Comparison of ENCODE assay signal across 27 cellular contexts in the genomic region with DNA sequence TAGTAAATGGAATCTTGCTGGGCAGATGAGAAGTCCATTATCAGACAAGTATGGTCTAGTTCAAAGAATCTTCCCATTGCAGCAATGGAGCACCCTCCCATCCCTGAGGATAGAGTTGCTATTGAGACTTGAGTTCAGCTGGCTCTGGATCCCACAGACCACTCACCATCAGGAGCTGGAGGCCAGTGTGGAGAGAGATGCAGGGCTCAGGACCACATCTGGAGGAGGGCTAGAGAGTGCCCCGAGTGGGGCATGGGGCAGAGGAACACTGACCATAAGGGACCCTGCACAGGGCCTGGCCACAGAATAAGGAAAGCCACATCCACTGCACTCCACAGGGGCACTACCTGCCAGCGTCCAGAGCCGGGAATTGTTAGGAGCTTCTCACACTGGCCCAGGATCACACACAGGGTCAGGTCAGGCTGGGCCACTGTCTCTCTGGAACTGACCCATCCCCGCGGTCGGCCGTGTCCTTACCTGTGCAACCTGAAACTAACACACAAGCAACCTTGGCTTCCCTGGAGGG. TPM values are rescaled to one million over a fixed set of nuclear protein-coding genes. Genes with fewer than 3 reads are reported as not detected.
DNase-seq lines count a peak whose midpoint lies in the region; ATAC-seq and TF ChIP-seq lines count a peak whose summit lies in the region.
"Had no signal": no experiment of that assay in that cellular context is flagged by ENCODE, and none has a peak within 500 bp of the region (broad histone marks: within the 10 kb centered on the region; RNA-seq: fewer than 3 reads in every experiment).

No MANE protein-coding gene starts in this region.

- H3K4me3 ChIP-seq in esophagus muscularis mucosa (no peak overlapping the region), aorta (ENCODE audit: low read length in 2 of 2) (no peak overlapping the region)
- H3K4me3 ChIP-seq: BLaER1, GM12878 had no signal

- intact Hi-C loops in esophagus muscularis mucosa (cut with DNase I) (no loop called here), aorta (cut with DNase I) (no loop called here)

- WGBS in esophagus muscularis mucosa: 96% methylated on average over 4 of the region's 7 CpGs
- WGBS in aorta, 2 donors: 84% methylated on average over 7 of the region's 7 CpGs

- H3K27ac ChIP-seq in esophagus muscularis mucosa (replicated peaks in 1 of 4): no peak overlapping the region
- H3K27ac ChIP-seq in aorta (ENCODE audit: low read depth in 1 of 2, low read length in 2 of 2): no peak overlapping the region
- H3K27ac ChIP-seq: BLaER1 had no signal

- no peak overlapping the region for H3K27ac Mint-ChIP-seq in stimulated activated memory B cell treated with anti-CD40 and anti-IgM and Interleukin-4, amounts not matched to agents 10 μg/mL and 1 μg/mL and 100 μg/mL, for 72 hours
- H3K27ac Mint-ChIP-seq: CD14-positive monocyte; CD4-positive, alpha-beta memory T cell; CD4-positive, CD25-positive, alpha-beta regulatory T cell; CD8-positive, alpha-beta memory T cell had no signal

- H3K9me3 Mint-ChIP-seq in stimulated activated memory B cell treated with anti-CD40 and anti-IgM and Interleukin-4, amounts not matched to agents 10 μg/mL and 1 μg/mL and 100 μg/mL, for 72 hours: no peaks in the 10 kb centered on the region

- peak; percentile 86 for DNase-seq in esophagus muscularis mucosa (ENCODE audit: extremely low spot score)
- DNase-seq in aorta: no peak
- no peak for DNase-seq in stimulated activated CD4-positive, alpha-beta T cell treated with anti-CD3 and anti-CD28 coated beads, Interleukin-4, amount 100 ng/mL, for 1 hour
- DNase-seq in stimulated activated CD4-positive, alpha-beta T cell treated with anti-CD3 and anti-CD28 coated beads, Interleukin-12 subunit alpha, Interleukin-12 subunit beta, amount 100 ng/mL, for 4 hours: no peak
- DNase-seq: 8988T; ACHN; BE2C; C1 segment of cervical spinal cord; CD4-positive, alpha-beta memory T cell; CD4-positive, CD25-positive, alpha-beta regulatory T cell; CD8-positive, alpha-beta memory T cell; COR-L47; DMS 273 treated with DMSO at 0.1 percent for 48 hours; DMS153; DMS53; DMS79; DND-41; EL; GDM1 had no signal

- no peak for TF ChIP-seq EP300 in esophagus muscularis mucosa (IDR thresholded peaks at IDR 0.05)

- H3K36me3 ChIP-seq in esophagus muscularis mucosa (no peaks in the 10 kb centered on the region), aorta (ENCODE audit: control insufficient read depth in 1 of 2, insufficient read depth in 2 of 2, low read length in 1 of 2) (no peaks in the 10 kb centered on the region)
- H3K36me3 ChIP-seq: BE2C, BLaER1 had no signal

- no peaks in the 10 kb centered on the region for H3K36me3 Mint-ChIP-seq in stimulated activated memory B cell treated with anti-CD40 and anti-IgM and Interleukin-4, amounts not matched to agents 10 μg/mL and 1 μg/mL and 100 μg/mL, for 72 hours
- H3K36me3 Mint-ChIP-seq: CD14-positive monocyte; CD4-positive, alpha-beta memory T cell; CD4-positive, CD25-positive, alpha-beta regulatory T cell; CD8-positive, alpha-beta memory T cell had no signal

- H3K4me1 Mint-ChIP-seq in stimulated activated memory B cell treated with anti-CD40 and anti-IgM and Interleukin-4, amounts not matched to agents 10 μg/mL and 1 μg/mL and 100 μg/mL, for 72 hours: no peaks in the 10 kb centered on the region
- H3K4me1 Mint-ChIP-seq: CD14-positive monocyte; CD4-positive, alpha-beta memory T cell; CD4-positive, CD25-positive, alpha-beta regulatory T cell; CD8-positive, alpha-beta memory T cell had no signal

- H3K27me3 ChIP-seq in esophagus muscularis mucosa (peaks cover 0 to 64% (median 0%) of the 10 kb centered on the region in 4 donors), aorta (ENCODE audit: control insufficient read depth in 1 of 2, insufficient read depth in 2 of 2, low read length in 1 of 2) (no peaks in the 10 kb centered on the region)
- H3K27me3 ChIP-seq: BE2C, BLaER1 had no signal

- no peaks in the 10 kb centered on the region for H3K27me3 Mint-ChIP-seq in stimulated activated memory B cell treated with anti-CD40 and anti-IgM and Interleukin-4, amounts not matched to agents 10 μg/mL and 1 μg/mL and 100 μg/mL, for 72 hours
- H3K27me3 Mint-ChIP-seq: CD4-positive, alpha-beta memory T cell; CD4-positive, CD25-positive, alpha-beta regulatory T cell had no signal

- TF ChIP-seq POLR2A in esophagus muscularis mucosa (IDR thresholded peaks at IDR 0.05; ENCODE audit: low read depth): no peak

- no peak for TF ChIP-seq CTCF in esophagus muscularis mucosa (IDR thresholded peaks at IDR 0.05)

- H3K9me3 ChIP-seq in esophagus muscularis mucosa (no peaks in the 10 kb centered on the region), aorta (ENCODE audit: control insufficient read depth, low read length) (peaks cover 2% of the 10 kb centered on the region)
- H3K9me3 ChIP-seq: BE2C, BLaER1 had no signal

- H3K4me3 Mint-ChIP-seq in stimulated activated memory B cell treated with anti-CD40 and anti-IgM and Interleukin-4, amounts not matched to agents 10 μg/mL and 1 μg/mL and 100 μg/mL, for 72 hours: no peak overlapping the region
- H3K4me3 Mint-ChIP-seq: CD14-positive monocyte; CD4-positive, alpha-beta memory T cell; CD4-positive, CD25-positive, alpha-beta regulatory T cell; CD8-positive, alpha-beta memory T cell had no signal

- H3K4me1 ChIP-seq in esophagus muscularis mucosa (no peaks in the 10 kb centered on the region), aorta (ENCODE audit: control insufficient read depth in 1 of 2, insufficient read depth in 2 of 2, low read length in 2 of 2) (no peaks in the 10 kb centered on the region)
- H3K4me1 ChIP-seq: BE2C had no signal

- peak; percentile 36 for ATAC-seq in stimulated activated memory B cell treated with anti-CD40 and anti-IgM and Interleukin-4, amounts not matched to agents 10 μg/mL and 1 μg/mL and 100 μg/mL, for 72 hours
- ATAC-seq in aorta (ENCODE audit: low FRiP score) (peak; percentile 30), GM19324 (IDR thresholded peaks at IDR 0.05; ENCODE audit: low FRiP score, unreplicated experiment) (no peak)
- ATAC-seq: GM12878 had no signal

RNA-seq across cellular contexts. Expression of a gene that starts 41.3 kb away (rescaled TPM):
- not detected for total RNA-seq in esophagus muscularis mucosa
- not detected for total RNA-seq in aorta
- not detected for polyA plus RNA-seq in aorta
- total RNA-seq: CD4-positive, alpha-beta memory T cell; CD4-positive, CD25-positive, alpha-beta regulatory T cell; Daoy; G401; GM12878 had no signal
- polyA plus RNA-seq: AG04450; CD14-positive monocyte; CD4-positive, alpha-beta memory T cell; CD4-positive, CD25-positive, alpha-beta regulatory T cell; GM12878 had no signal
